In the genomic region with DNA sequence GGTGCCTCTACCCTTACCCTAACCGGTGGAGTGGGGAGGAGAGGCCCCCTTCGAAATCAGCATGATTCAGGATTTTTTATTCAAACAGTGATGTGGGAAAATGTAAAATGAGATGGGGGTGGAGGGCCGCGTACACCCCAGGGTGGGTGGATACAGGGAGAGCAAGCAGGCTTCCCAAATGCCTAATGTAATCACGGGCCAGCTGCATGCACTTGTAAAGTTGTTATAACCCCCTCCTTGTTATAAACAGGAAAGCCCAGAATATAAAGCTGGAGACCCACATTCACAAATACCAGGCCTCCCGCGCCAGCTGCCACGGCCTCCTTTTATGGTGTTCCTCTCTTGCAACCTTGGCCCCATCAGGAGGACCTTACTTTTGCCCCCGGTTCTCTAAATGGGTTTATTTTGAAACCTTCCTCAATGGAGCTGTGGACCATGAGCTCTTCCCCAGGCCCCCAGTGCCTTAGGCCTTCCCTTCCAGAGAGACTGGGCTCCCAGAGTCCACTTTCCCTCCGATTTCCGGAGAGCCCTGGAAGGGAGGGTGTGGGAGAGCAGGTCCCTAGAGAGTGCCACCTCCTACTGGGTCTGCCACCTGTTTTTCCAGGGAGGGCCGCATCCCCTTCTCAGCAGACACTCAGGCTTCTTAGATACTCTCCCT, we compare ENCODE assay signal across 2 cellular contexts.
TF ChIP-seq lines count a peak whose summit lies in the region.

No MANE protein-coding gene starts in this region.

TF ChIP-seq in SK-N-SH, 30 proteins besides CTCF, POLR2A, EP300 and RAD21:
- TF ChIP-seq FOSL2 (IDR thresholded peaks at IDR 0.05; ENCODE audit: borderline replicate concordance, low read depth) (no peak), SMC3 (IDR thresholded peaks at IDR 0.05; ENCODE audit: low read depth, low read length) (no peak), POLR2AphosphoS5 (IDR thresholded peaks at IDR 0.05; ENCODE audit: low read depth, low read length) (no peak), YY1 (IDR thresholded peaks at IDR 0.05; ENCODE audit: low read depth) (no peak), RFX5 (IDR thresholded peaks at IDR 0.05; ENCODE audit: low read length) (no peak), GABPA (IDR thresholded peaks at IDR 0.05; ENCODE audit: low read depth) (no peak), MXI1 (IDR thresholded peaks at IDR 0.05; ENCODE audit: low read depth, low read length) (no peak), CHD2 (IDR thresholded peaks at IDR 0.05; ENCODE audit: low read length, partially characterized antibody) (no peak), ELF1 (IDR thresholded peaks at IDR 0.05) (no peak), RXRA (IDR thresholded peaks at IDR 0.05; ENCODE audit: borderline replicate concordance, low read depth) (no peak), TEAD4 (IDR thresholded peaks at IDR 0.05; ENCODE audit: borderline replicate concordance, insufficient read depth) (no peak), FOXM1 (IDR thresholded peaks at IDR 0.05; ENCODE audit: low read depth) (no peak), JUND (IDR thresholded peaks at IDR 0.05) (no peak), GATA2 (CRISPR knock-in tag; IDR thresholded peaks at IDR 0.05) (no peak), NFIC (IDR thresholded peaks at IDR 0.05; ENCODE audit: borderline replicate concordance) (no peak), RCOR1 (IDR thresholded peaks at IDR 0.05; ENCODE audit: low read length) (no peak)
- TF ChIP-seq, protein P1, sequence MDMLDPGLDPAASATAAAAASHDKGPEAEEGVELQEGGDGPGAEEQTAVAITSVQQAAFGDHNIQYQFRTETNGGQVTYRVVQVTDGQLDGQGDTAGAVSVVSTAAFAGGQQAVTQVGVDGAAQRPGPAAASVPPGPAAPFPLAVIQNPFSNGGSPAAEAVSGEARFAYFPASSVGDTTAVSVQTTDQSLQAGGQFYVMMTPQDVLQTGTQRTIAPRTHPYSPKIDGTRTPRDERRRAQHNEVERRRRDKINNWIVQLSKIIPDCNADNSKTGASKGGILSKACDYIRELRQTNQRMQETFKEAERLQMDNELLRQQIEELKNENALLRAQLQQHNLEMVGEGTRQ (IDR thresholded peaks at IDR 0.05; ENCODE audit: borderline replicate concordance, low read depth, low read length), result no peak

TF ChIP-seq in SK-N-SH treated with all-trans-retinoic acid at 6 μM for 48 hours, 23 proteins besides CTCF, POLR2A, EP300 and RAD21:
- no peak for TF ChIP-seq SNAI2 (CRISPR knock-in tag; IDR thresholded peaks at IDR 0.05)
- TF ChIP-seq, protein P2, sequence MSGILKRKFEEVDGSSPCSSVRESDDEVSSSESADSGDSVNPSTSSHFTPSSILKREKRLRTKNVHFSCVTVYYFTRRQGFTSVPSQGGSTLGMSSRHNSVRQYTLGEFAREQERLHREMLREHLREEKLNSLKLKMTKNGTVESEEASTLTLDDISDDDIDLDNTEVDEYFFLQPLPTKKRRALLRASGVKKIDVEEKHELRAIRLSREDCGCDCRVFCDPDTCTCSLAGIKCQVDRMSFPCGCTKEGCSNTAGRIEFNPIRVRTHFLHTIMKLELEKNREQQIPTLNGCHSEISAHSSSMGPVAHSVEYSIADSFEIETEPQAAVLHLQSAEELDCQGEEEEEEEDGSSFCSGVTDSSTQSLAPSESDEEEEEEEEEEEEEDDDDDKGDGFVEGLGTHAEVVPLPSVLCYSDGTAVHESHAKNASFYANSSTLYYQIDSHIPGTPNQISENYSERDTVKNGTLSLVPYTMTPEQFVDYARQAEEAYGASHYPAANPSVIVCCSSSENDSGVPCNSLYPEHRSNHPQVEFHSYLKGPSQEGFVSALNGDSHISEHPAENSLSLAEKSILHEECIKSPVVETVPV (CRISPR knock-in tag; IDR thresholded peaks at IDR 0.05), result no peak
TF ChIP-seq in SK-N-SH treated with all-trans-retinoic acid at 6 μM for 48 hours: peak in this region for 0.
